Comparison of ENCODE assay signal across 8 cellular contexts in genomic region chr16:78925071-78925714, GRCh38.
DNase-seq lines count a peak whose midpoint lies in the region; ATAC-seq, FAIRE-seq and TF ChIP-seq lines count a peak whose summit lies in the region.

No MANE protein-coding gene starts in this region.

- no peak overlapping the region for H3K4me3 ChIP-seq in NB4 (ENCODE audit: low read depth, low read length)
- no peak overlapping the region for H3K4me3 ChIP-seq in body of pancreas
- no peak overlapping the region for H3K4me3 ChIP-seq in coronary artery

- TF ChIP-seq POLR2A in GM12891 (IDR thresholded peaks at IDR 0.05; ENCODE audit: low read depth, low read length), result no peak
- TF ChIP-seq POLR2A in NB4 (IDR thresholded peaks at IDR 0.05; ENCODE audit: extremely low read depth, insufficient read length), result no peak
- TF ChIP-seq POLR2A in body of pancreas (IDR thresholded peaks at IDR 0.05), result no peak

- intact Hi-C loops in body of pancreas (cut with DNase I), result no loop called here

- WGBS in body of pancreas, 2 donors, result 55 to 56% methylated on average over 8 of the region's 8 CpGs

- peak; percentile 73 for TF ChIP-seq CTCF in NB4 (IDR thresholded peaks at IDR 0.05; ENCODE audit: low read depth, low read length)
- TF ChIP-seq CTCF in body of pancreas (IDR thresholded peaks at IDR 0.05), result peak in 6 of 7 experiments; percentile 38 to 56 (median 51)
- no peak for TF ChIP-seq CTCF in coronary artery (IDR thresholded peaks at IDR 0.05)

- no peaks in the 10 kb centered on the region for H3K36me3 ChIP-seq in body of pancreas (replicated peaks in 1 of 2; ENCODE audit: insufficient read depth in 1 of 2, low read depth in 2 of 2)

- H3K9me3 ChIP-seq in body of pancreas, result no peaks in the 10 kb centered on the region

- FAIRE-seq in GM12891 (lab: Jason Lieb, UNC), result peak; percentile 5

- no peak for ATAC-seq in body of pancreas
- ATAC-seq in HG02571 (IDR thresholded peaks at IDR 0.05; ENCODE audit: unreplicated experiment), result no peak
- no peak for ATAC-seq in GM19467 (IDR thresholded peaks at IDR 0.05; ENCODE audit: unreplicated experiment)
- no peak for ATAC-seq in HG03354 (IDR thresholded peaks at IDR 0.05; ENCODE audit: poor library complexity, severe bottlenecking, unreplicated experiment)

- DNase-seq in GM12891 (ENCODE audit: insufficient read length, low spot score) (peak; percentile 6), NB4 (ENCODE audit: low read depth) (peak; percentile 58), body of pancreas (peak; percentile 13 to 52 (median 38)), medulla oblongata (ENCODE audit: extremely low spot score) (peak; percentile 35), coronary artery (ENCODE audit: low spot score) (no peak)

- H3K27ac ChIP-seq in body of pancreas (no peak overlapping the region), coronary artery (no peak overlapping the region)

- H3K27me3 ChIP-seq in body of pancreas, result no peaks in the 10 kb centered on the region

- no peaks in the 10 kb centered on the region for H3K4me1 ChIP-seq in body of pancreas

TF ChIP-seq in GM12891, 5 proteins besides CTCF, POLR2A, EP300 and RAD21:
- TF ChIP-seq TAF1 (IDR thresholded peaks at IDR 0.05; ENCODE audit: low read depth, low read length), result no peak
- no peak for TF ChIP-seq PAX5 (IDR thresholded peaks at IDR 0.05; ENCODE audit: insufficient read depth, low read length, severe bottlenecking)
- TF ChIP-seq POU2F2 (IDR thresholded peaks at IDR 0.05; ENCODE audit: low read depth, low read length), result no peak
- TF ChIP-seq POLR2AphosphoS5 (IDR thresholded peaks at IDR 0.05; ENCODE audit: low read depth, low read length), result no peak
- no peak for TF ChIP-seq SPI1 (IDR thresholded peaks at IDR 0.05; ENCODE audit: low read depth, low read length)
TF ChIP-seq in GM12891: peak in this region for 0.
